ENCODE assay signal across 18 cellular contexts in the genomic region with DNA sequence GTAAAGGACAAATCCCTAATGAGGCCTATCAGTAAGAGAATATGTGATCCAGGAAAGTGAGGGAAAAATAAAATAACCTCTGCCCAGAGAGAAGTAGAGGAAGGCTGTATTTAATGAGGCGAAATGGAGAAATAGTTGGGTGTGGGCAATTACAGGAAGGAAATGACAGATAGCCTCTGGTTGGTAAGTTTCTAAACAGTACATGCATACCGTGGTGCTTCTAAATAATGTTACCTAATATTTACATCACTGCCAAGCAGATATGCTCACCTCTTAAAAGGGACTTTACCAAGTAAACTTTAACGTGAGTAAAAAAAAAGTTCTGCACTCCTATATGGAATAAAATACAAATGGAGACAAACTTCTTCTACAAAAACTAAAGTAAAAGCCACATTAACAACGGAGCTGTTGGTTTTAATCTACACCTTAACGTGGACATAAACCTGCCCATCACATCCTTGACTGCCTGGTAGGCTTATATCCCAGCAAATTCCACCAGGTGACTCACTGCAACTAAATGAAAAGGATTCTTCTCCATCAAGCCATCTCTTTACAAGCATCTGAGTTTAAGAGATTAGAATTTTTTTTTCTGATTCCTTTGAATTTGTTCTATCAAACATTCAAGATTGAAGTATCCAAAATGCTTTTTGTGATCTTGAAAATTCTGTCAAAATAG. TPM values are rescaled to one million over a fixed set of nuclear protein-coding genes. Genes with fewer than 3 reads are reported as not detected.
DNase-seq lines count a peak whose midpoint lies in the region; TF ChIP-seq lines count a peak whose summit lies in the region.
"Had no signal": no experiment of that assay in that cellular context is flagged by ENCODE, and none has a peak within 500 bp of the region (broad histone marks: within the 10 kb centered on the region; RNA-seq: fewer than 3 reads in every experiment).

No MANE protein-coding gene starts in this region.

- H3K27me3 Mint-ChIP-seq in activated CD4-positive, alpha-beta T cell treated with anti-CD3 and anti-CD28 coated beads, Interleukin-2, amount 10 ng/mL, durations not matched to agents 24 days and 14 days: no peaks in the 10 kb centered on the region
- H3K27me3 Mint-ChIP-seq: stimulated activated naive CD8-positive, alpha-beta T cell treated with anti-CD3 and anti-CD28 coated beads, Interleukin-15, Interleukin-2, amounts not matched to agents 100 ng/mL and 50 ng/mL, for 24 hours had no signal

- H3K27ac Mint-ChIP-seq in activated CD4-positive, alpha-beta T cell treated with anti-CD3 and anti-CD28 coated beads, Interleukin-2, amount 10 ng/mL, durations not matched to agents 24 days and 14 days: peak overlapping the region; percentile 22
- H3K27ac Mint-ChIP-seq: stimulated activated naive CD8-positive, alpha-beta T cell treated with anti-CD3 and anti-CD28 coated beads, Interleukin-15, Interleukin-2, amounts not matched to agents 100 ng/mL and 50 ng/mL, for 24 hours had no signal

- H3K4me3 Mint-ChIP-seq in activated CD4-positive, alpha-beta T cell treated with anti-CD3 and anti-CD28 coated beads, Interleukin-2, amount 10 ng/mL, durations not matched to agents 24 days and 14 days: peak overlapping the region; percentile 9
- H3K4me3 Mint-ChIP-seq: stimulated activated naive CD8-positive, alpha-beta T cell treated with anti-CD3 and anti-CD28 coated beads, Interleukin-15, Interleukin-2, amounts not matched to agents 100 ng/mL and 50 ng/mL, for 24 hours had no signal

- no peak for TF ChIP-seq CTCF in fibroblast of the aortic adventitia (IDR thresholded peaks at IDR 0.05; ENCODE audit: insufficient read depth, low read length)

- H3K9me3 Mint-ChIP-seq in activated CD4-positive, alpha-beta T cell treated with anti-CD3 and anti-CD28 coated beads, Interleukin-2, amount 10 ng/mL, durations not matched to agents 24 days and 14 days: peaks cover 4% of the 10 kb centered on the region
- H3K9me3 Mint-ChIP-seq: stimulated activated naive CD8-positive, alpha-beta T cell treated with anti-CD3 and anti-CD28 coated beads, Interleukin-15, Interleukin-2, amounts not matched to agents 100 ng/mL and 50 ng/mL, for 24 hours had no signal

- no peak overlapping the region for H3K4me3 ChIP-seq in fibroblast of the aortic adventitia (ENCODE audit: low read depth, low read length)
- H3K4me3 ChIP-seq: A549, esophagus squamous epithelium, pancreas had no signal

- H3K36me3 Mint-ChIP-seq in activated CD4-positive, alpha-beta T cell treated with anti-CD3 and anti-CD28 coated beads, Interleukin-2, amount 10 ng/mL, durations not matched to agents 24 days and 14 days (ENCODE audit: low read depth): peaks cover 74% of the 10 kb centered on the region

- DNase-seq in activated CD4-positive, alpha-beta T cell treated with anti-CD3 and anti-CD28 coated beads, Interleukin-2, amount 10 ng/mL, durations not matched to agents 24 days and 14 days: no peak
- no peak for DNase-seq in activated CD4-positive, alpha-beta T cell treated with anti-CD3 and anti-CD28 coated beads for 48 hours
- DNase-seq in SIG-M5 (lab: John Stamatoyannopoulos, UW) (peak; percentile 24), fibroblast of the aortic adventitia (ENCODE audit: low read depth) (peak; percentile 23), renal cortical epithelial cell (ENCODE audit: low read depth) (peak; percentile 42), kidney glomerular epithelial cell (lab: John Stamatoyannopoulos, UW) (no peak), NCI-H2227 (lab: John Stamatoyannopoulos, UW; ENCODE audit: unreplicated experiment) (no peak), NCI-H526 treated with DMSO at 0.1 percent for 48 hours (lab: John Stamatoyannopoulos, UW) (no peak)
- DNase-seq: DMS53; esophagus squamous epithelium; islet precursor cell; NCI-H1105; NCI-H748 treated with DMSO at 0.1 percent for 48 hours; pancreas; stimulated activated CD4-positive, alpha-beta T cell treated with anti-CD3 and anti-CD28 coated beads, Interleukin-2, amount 100 ng/mL, for 48 hours; T-helper 9 cell had no signal

- H3K4me1 Mint-ChIP-seq in activated CD4-positive, alpha-beta T cell treated with anti-CD3 and anti-CD28 coated beads, Interleukin-2, amount 10 ng/mL, durations not matched to agents 24 days and 14 days: peaks cover 59% of the 10 kb centered on the region

- intact Hi-C loops in activated CD4-positive, alpha-beta T cell treated with anti-CD3 and anti-CD28 coated beads, Interleukin-2, amount 10 ng/mL, durations not matched to agents 24 days and 14 days (cut with micrococcal nuclease): no loop called here

RNA-seq across cellular contexts. Expression of a gene that starts 12.4 kb away (rescaled TPM):
- 122 and 127 TPM in 2 replicates for total RNA-seq in activated CD4-positive, alpha-beta T cell treated with anti-CD3 and anti-CD28 coated beads, Interleukin-2, amount 10 ng/mL, durations not matched to agents 24 days and 14 days
- total RNA-seq in fibroblast of the aortic adventitia (ENCODE audit: low replicate concordance): 18.8 and 21.4 TPM in 2 replicates
- 13.2 and 50.8 TPM in 2 replicates for total RNA-seq in renal cortical epithelial cell

RNA-seq across cellular contexts. Expression of a gene that starts 49.5 kb away (rescaled TPM):
- total RNA-seq in activated CD4-positive, alpha-beta T cell treated with anti-CD3 and anti-CD28 coated beads, Interleukin-2, amount 10 ng/mL, durations not matched to agents 24 days and 14 days: 49.2 and 49.5 TPM in 2 replicates
- total RNA-seq in fibroblast of the aortic adventitia (ENCODE audit: low replicate concordance) (19.6 and 69.4 TPM in 2 replicates), renal cortical epithelial cell (21.4 and 43.2 TPM in 2 replicates)

Comparison
In these comparisons a context has a peak if more than half of its experiments do, and no peak if none do; other contexts are left out.
1. DNase-seq: peak in SIG-M5 (single experiment), fibroblast of the aortic adventitia (single experiment) and renal cortical epithelial cell (single experiment); none in activated CD4-positive, alpha-beta T cell treated with anti-CD3 and anti-CD28 coated beads, Interleukin-2, amount 10 ng/mL, durations not matched to agents 24 days and 14 days (single experiment), activated CD4-positive, alpha-beta T cell treated with anti-CD3 and anti-CD28 coated beads for 48 hours (single experiment), kidney glomerular epithelial cell (single experiment), NCI-H2227 (single experiment) and NCI-H526 treated with DMSO at 0.1 percent for 48 hours (single experiment).